1 cellular context compared by ENCODE assay signal in the genomic region with DNA sequence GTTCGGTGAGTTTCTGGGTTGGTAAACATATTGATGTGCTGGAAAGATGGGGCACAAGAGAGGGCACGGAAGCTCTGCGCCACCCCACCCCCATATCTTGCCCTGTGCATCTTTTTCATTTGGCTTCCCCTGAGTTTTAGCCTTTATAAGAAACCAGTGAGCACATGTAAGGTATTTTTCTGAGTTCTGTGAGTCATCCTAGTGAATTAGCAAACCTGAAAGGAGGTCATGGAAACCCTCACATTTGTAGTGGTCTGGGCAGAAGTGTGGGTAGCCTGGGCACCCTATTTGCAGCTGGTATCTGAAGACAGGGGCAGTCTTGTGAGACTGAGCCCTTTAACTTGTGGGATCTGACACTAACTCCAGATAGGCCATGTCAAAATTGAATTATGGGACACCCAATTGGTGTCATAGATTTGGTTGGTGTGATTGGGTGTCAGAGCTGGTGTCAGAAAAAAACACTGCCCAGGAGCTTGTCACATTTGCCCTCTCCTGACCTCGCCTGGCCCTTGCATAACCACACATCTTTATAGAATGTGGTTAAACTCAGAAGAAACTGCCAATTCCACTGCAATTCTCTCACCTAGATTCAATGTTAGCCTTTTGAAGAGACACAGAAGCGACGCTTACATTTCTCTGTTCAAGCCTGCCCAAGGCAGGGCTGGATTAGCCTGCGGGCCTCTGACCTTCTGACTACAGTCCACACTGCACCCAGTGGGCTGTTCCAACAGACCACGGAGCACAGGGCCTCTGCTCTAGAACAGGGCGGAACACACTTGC.
TF ChIP-seq lines count a peak whose summit lies in the region.

No MANE protein-coding gene starts in this region.

TF ChIP-seq in K562, 482 proteins besides CTCF, POLR2A, EP300 and RAD21 (continued from another document):
- TF ChIP-seq, protein P1, sequence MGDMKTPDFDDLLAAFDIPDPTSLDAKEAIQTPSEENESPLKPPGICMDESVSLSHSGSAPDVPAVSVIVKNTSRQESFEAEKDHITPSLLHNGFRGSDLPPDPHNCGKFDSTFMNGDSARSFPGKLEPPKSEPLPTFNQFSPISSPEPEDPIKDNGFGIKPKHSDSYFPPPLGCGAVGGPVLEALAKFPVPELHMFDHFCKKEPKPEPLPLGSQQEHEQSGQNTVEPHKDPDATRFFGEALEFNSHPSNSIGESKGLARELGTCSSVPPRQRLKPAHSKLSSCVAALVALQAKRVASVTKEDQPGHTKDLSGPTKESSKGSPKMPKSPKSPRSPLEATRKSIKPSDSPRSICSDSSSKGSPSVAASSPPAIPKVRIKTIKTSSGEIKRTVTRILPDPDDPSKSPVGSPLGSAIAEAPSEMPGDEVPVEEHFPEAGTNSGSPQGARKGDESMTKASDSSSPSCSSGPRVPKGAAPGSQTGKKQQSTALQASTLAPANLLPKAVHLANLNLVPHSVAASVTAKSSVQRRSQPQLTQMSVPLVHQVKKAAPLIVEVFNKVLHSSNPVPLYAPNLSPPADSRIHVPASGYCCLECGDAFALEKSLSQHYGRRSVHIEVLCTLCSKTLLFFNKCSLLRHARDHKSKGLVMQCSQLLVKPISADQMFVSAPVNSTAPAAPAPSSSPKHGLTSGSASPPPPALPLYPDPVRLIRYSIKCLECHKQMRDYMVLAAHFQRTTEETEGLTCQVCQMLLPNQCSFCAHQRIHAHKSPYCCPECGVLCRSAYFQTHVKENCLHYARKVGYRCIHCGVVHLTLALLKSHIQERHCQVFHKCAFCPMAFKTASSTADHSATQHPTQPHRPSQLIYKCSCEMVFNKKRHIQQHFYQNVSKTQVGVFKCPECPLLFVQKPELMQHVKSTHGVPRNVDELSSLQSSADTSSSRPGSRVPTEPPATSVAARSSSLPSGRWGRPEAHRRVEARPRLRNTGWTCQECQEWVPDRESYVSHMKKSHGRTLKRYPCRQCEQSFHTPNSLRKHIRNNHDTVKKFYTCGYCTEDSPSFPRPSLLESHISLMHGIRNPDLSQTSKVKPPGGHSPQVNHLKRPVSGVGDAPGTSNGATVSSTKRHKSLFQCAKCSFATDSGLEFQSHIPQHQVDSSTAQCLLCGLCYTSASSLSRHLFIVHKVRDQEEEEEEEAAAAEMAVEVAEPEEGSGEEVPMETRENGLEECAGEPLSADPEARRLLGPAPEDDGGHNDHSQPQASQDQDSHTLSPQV (IDR thresholded peaks at IDR 0.05), result 0 out of 2 replicates have a peak, but pooled peaks have one; percentile 88
- TF ChIP-seq, protein P2, sequence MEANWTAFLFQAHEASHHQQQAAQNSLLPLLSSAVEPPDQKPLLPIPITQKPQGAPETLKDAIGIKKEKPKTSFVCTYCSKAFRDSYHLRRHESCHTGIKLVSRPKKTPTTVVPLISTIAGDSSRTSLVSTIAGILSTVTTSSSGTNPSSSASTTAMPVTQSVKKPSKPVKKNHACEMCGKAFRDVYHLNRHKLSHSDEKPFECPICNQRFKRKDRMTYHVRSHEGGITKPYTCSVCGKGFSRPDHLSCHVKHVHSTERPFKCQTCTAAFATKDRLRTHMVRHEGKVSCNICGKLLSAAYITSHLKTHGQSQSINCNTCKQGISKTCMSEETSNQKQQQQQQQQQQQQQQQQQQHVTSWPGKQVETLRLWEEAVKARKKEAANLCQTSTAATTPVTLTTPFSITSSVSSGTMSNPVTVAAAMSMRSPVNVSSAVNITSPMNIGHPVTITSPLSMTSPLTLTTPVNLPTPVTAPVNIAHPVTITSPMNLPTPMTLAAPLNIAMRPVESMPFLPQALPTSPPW (CRISPR knock-in tag; IDR thresholded peaks at IDR 0.05), result 0 out of 2 replicates have a peak, but pooled peaks have one; percentile 15
- TF ChIP-seq, protein P3, sequence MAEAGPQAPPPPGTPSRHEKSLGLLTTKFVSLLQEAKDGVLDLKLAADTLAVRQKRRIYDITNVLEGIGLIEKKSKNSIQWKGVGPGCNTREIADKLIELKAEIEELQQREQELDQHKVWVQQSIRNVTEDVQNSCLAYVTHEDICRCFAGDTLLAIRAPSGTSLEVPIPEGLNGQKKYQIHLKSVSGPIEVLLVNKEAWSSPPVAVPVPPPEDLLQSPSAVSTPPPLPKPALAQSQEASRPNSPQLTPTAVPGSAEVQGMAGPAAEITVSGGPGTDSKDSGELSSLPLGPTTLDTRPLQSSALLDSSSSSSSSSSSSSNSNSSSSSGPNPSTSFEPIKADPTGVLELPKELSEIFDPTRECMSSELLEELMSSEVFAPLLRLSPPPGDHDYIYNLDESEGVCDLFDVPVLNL (CRISPR knock-in tag; IDR thresholded peaks at IDR 0.05; ENCODE audit: low read depth), result no peak
- TF ChIP-seq, protein P4, sequence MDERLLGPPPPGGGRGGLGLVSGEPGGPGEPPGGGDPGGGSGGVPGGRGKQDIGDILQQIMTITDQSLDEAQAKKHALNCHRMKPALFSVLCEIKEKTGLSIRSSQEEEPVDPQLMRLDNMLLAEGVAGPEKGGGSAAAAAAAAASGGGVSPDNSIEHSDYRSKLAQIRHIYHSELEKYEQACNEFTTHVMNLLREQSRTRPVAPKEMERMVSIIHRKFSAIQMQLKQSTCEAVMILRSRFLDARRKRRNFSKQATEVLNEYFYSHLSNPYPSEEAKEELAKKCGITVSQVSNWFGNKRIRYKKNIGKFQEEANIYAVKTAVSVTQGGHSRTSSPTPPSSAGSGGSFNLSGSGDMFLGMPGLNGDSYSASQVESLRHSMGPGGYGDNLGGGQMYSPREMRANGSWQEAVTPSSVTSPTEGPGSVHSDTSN (CRISPR knock-in tag; IDR thresholded peaks at IDR 0.05; ENCODE audit: low read depth), result no peak
- TF ChIP-seq, protein P4 (tag; conservative IDR thresholded peaks at IDR 0.05; ENCODE audit: low read depth), result peak; percentile 51; the same call in 1 of the 2 replicates
- peak; percentile 41; the same call in 1 of the 2 replicates for TF ChIP-seq RBFOX2 (IDR thresholded peaks at IDR 0.05; ENCODE audit: low read depth, low read length)
- TF ChIP-seq HDAC3 (IDR thresholded peaks at IDR 0.05; ENCODE audit: borderline replicate concordance, partially characterized antibody), result no peak
- no peak for TF ChIP-seq ZKSCAN1 (IDR thresholded peaks at IDR 0.05; ENCODE audit: low read depth, low read length)
- TF ChIP-seq DMBX1 (CRISPR knock-in tag; IDR thresholded peaks at IDR 0.05; ENCODE audit: borderline replicate concordance), result peak; percentile 37; the same call in 1 of the 2 replicates
